19 cellular contexts compared by ENCODE assay signal in the genomic region with DNA sequence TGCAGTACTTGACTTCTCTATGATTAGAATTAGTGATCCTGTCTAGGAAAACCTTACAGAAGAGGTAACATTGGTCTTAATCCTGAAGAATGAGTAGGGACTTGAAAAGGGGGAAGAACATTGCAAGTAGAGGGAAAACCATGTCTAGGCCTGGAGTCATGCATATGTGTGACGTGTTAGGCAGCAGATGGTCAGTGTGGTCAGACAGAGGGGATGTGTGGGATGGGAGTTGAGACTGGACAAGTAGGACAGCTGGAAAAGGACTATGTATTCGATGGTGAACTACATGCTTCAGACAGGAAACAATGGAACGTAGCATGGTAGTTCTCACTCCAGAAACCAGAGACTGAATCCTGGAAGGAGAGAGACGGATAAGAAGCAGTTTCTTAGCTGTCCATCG.
"Had no signal": no experiment of that assay in that cellular context is flagged by ENCODE, and none has a peak within 500 bp of the region (broad histone marks: within the 10 kb centered on the region; RNA-seq: fewer than 3 reads in every experiment).

No MANE protein-coding gene starts in this region.

- H3K36me3 ChIP-seq: gastrocnemius medialis, heart right ventricle, neural progenitor cell, pancreas, transverse colon had no signal

- H3K4me3 Mint-ChIP-seq: natural killer cell; neural progenitor cell; stimulated activated naive B cell treated with anti-CD40 and anti-IgM and Interleukin-4, amounts not matched to agents 10 μg/mL and 1 μg/mL and 100 μg/mL, for 72 hours; stimulated activated naive CD8-positive, alpha-beta T cell treated with anti-CD3 and anti-CD28 coated beads, Interleukin-15, amount 100 ng/mL, for 72 hours had no signal

- H3K36me3 Mint-ChIP-seq: neural progenitor cell; stimulated activated naive B cell treated with anti-CD40 and anti-IgM and Interleukin-4, amounts not matched to agents 10 μg/mL and 1 μg/mL and 100 μg/mL, for 72 hours had no signal

- H3K27me3 Mint-ChIP-seq: stimulated activated naive B cell treated with anti-CD40 and anti-IgM and Interleukin-4, amounts not matched to agents 10 μg/mL and 1 μg/mL and 100 μg/mL, for 72 hours had no signal

- H2AFZ ChIP-seq: neural progenitor cell had no signal

- H3K27ac ChIP-seq: coronary artery, gastrocnemius medialis, neural progenitor cell, pancreas, transverse colon had no signal

- FAIRE-seq: islet of Langerhans, pancreas had no signal

- DNase-seq: effector CD4-positive, alpha-beta T cell; gastrocnemius medialis; heart right ventricle; hypothalamus; kidney glomerular epithelial cell; natural killer cell; nucleus accumbens; pancreas; right cardiac atrium; stimulated activated CD4-positive, alpha-beta T cell treated with anti-CD3 and anti-CD28 coated beads, Interleukin-2, amount 100 ng/mL, for 24 hours; stimulated activated CD4-positive, alpha-beta T cell treated with anti-CD3 and anti-CD28 coated beads, Interleukin-4, amount 100 ng/mL, for 4 hours; stimulated activated naive B cell treated with anti-CD40 and anti-IgM and Interleukin-4, amounts not matched to agents 10 μg/mL and 1 μg/mL and 100 μg/mL, for 72 hours; stimulated activated naive CD8-positive, alpha-beta T cell treated with anti-CD3 and anti-CD28 coated beads, Interleukin-15, amount 100 ng/mL, for 72 hours; testis; transverse colon had no signal

- H3K9me3 ChIP-seq: gastrocnemius medialis, heart right ventricle, pancreas, testis, transverse colon had no signal

- H3K4me1 Mint-ChIP-seq: natural killer cell; stimulated activated naive B cell treated with anti-CD40 and anti-IgM and Interleukin-4, amounts not matched to agents 10 μg/mL and 1 μg/mL and 100 μg/mL, for 72 hours; stimulated activated naive CD8-positive, alpha-beta T cell treated with anti-CD3 and anti-CD28 coated beads, Interleukin-15, amount 100 ng/mL, for 72 hours had no signal

- H3K9ac ChIP-seq: neural progenitor cell had no signal

- H3K27ac Mint-ChIP-seq: natural killer cell; neural progenitor cell; progenitor cell of endocrine pancreas; stimulated activated naive B cell treated with anti-CD40 and anti-IgM and Interleukin-4, amounts not matched to agents 10 μg/mL and 1 μg/mL and 100 μg/mL, for 72 hours; stimulated activated naive CD8-positive, alpha-beta T cell treated with anti-CD3 and anti-CD28 coated beads, Interleukin-15, amount 100 ng/mL, for 72 hours had no signal

- H3K27me3 ChIP-seq: gastrocnemius medialis, neural progenitor cell, pancreas, testis, transverse colon had no signal

- H3K4me2 ChIP-seq: neural progenitor cell had no signal

- H3K4me3 ChIP-seq: coronary artery, gastrocnemius medialis, heart right ventricle, neural progenitor cell, pancreas, testis, transverse colon had no signal

- H3K4me1 ChIP-seq: gastrocnemius medialis, neural progenitor cell, pancreas, testis had no signal
